Comparison of ENCODE assay signal across 33 cellular contexts in genomic region chr2:171249689-171250088, GRCh38.
"Had no signal": no experiment of that assay in that cellular context is flagged by ENCODE, and none has a peak within 500 bp of the region (broad histone marks: within the 10 kb centered on the region; RNA-seq: fewer than 3 reads in every experiment).

No MANE protein-coding gene starts in this region.

- H3K4me2 ChIP-seq: SK-N-SH had no signal

- DNase-seq: activated CD4-positive, alpha-beta memory T cell treated with anti-CD3 and anti-CD28 coated beads for 36 hours; activated CD4-positive, alpha-beta T cell treated with anti-CD3 and anti-CD28 coated beads, Interleukin-2, amount 50 U/mL, for 1 hour; activated CD8-positive, alpha-beta memory T cell treated with anti-CD3 and anti-CD28 coated beads, Interleukin-2, amount 50 U/mL, for 4 hours; activated gamma-delta T cell treated with Interleukin-2 at 50 U/mL for 16 hours; activated naive CD4-positive, alpha-beta T cell treated with anti-CD3 and anti-CD28 coated beads, Interleukin-2, amount 50 U/mL, for 16 hours; activated T-cell treated with anti-CD3 and anti-CD28 coated beads for 4 hours; activated T-cell treated with anti-CD3 and anti-CD28 coated beads, Interleukin-2, amount 50 U/mL, for 4 hours; adrenal gland; body of pancreas; Kasumi-1; KBM-7; MM.1S; MV-4-11; NCI-H1092; NCI-H1417; NCI-H146; NCI-H187 treated with DMSO at 0.1 percent for 48 hours; NCI-H2081; NCI-H2171 treated with DMSO at 0.1 percent for 48 hours; NCI-H2227 treated with DMSO at 0.1 percent for 48 hours; NCI-H446; NCI-H510A treated with DMSO at 0.1 percent for 48 hours; NCI-H526 treated with DMSO at 0.1 percent for 48 hours; NCI-H774; PC-3; Peyer's patch; RPMI8226; SHP77 treated with DMSO at 0.1 percent for 48 hours; SK-N-SH had no signal

- H3K4me3 ChIP-seq: adrenal gland, body of pancreas, breast epithelium, Peyer's patch, SJSA1 had no signal

- H3K36me3 Mint-ChIP-seq: activated CD4-positive, alpha-beta memory T cell treated with anti-CD3 and anti-CD28 coated beads for 36 hours had no signal

- H3K9me3 ChIP-seq: adrenal gland, SK-N-SH had no signal

- H3K9me2 ChIP-seq: SK-N-SH had no signal

- H3K27me3 ChIP-seq: adrenal gland, body of pancreas, breast epithelium, Peyer's patch, SJSA1 had no signal

- H3K9ac ChIP-seq: SK-N-SH had no signal

- H3K27me3 Mint-ChIP-seq: activated CD4-positive, alpha-beta memory T cell treated with anti-CD3 and anti-CD28 coated beads for 36 hours had no signal

- H3K36me3 ChIP-seq: adrenal gland, breast epithelium, Peyer's patch, SJSA1 had no signal

- H3K27ac Mint-ChIP-seq: activated CD4-positive, alpha-beta memory T cell treated with anti-CD3 and anti-CD28 coated beads for 36 hours; activated T-helper 1 cell treated with anti-CD3 and anti-CD28 coated beads, Interleukin-12 subunit alpha, Interleukin-12 subunit beta, Interleukin-2, Interleukin-4 antibody, amounts not matched to agents 30 ng/mL and 10 ng/mL and 1 ng/mL, durations not matched to agents 14 hours and 24 hours and 36 hours had no signal

- H3K27ac ChIP-seq: adrenal gland, body of pancreas, breast epithelium, Peyer's patch, SJSA1 had no signal

- H3K4me3 Mint-ChIP-seq: activated CD4-positive, alpha-beta memory T cell treated with anti-CD3 and anti-CD28 coated beads for 36 hours; activated T-cell treated with anti-CD3 and anti-CD28 coated beads, Interleukin-2, amount 50 U/mL, for 4 hours; activated T-helper 1 cell treated with anti-CD3 and anti-CD28 coated beads, Interleukin-12 subunit alpha, Interleukin-12 subunit beta, Interleukin-2, Interleukin-4 antibody, amounts not matched to agents 30 ng/mL and 10 ng/mL and 1 ng/mL, durations not matched to agents 14 hours and 24 hours and 36 hours; T-helper 1 cell treated with Interleukin-12 subunit alpha and Interleukin-12 subunit beta and Interleukin-4 antibody, amounts not matched to agents 30 μg/mL and 1 μg/mL, for 36 hours had no signal

- H3K4me1 ChIP-seq: adrenal gland, body of pancreas, breast epithelium, SJSA1 had no signal

- ATAC-seq: activated T-cell treated with anti-CD3 and anti-CD28 coated beads, Interleukin-2, amount 50 U/mL, for 4 hours; body of pancreas; PC-3 had no signal
